20 cellular contexts compared by ENCODE assay signal in the genomic region with DNA sequence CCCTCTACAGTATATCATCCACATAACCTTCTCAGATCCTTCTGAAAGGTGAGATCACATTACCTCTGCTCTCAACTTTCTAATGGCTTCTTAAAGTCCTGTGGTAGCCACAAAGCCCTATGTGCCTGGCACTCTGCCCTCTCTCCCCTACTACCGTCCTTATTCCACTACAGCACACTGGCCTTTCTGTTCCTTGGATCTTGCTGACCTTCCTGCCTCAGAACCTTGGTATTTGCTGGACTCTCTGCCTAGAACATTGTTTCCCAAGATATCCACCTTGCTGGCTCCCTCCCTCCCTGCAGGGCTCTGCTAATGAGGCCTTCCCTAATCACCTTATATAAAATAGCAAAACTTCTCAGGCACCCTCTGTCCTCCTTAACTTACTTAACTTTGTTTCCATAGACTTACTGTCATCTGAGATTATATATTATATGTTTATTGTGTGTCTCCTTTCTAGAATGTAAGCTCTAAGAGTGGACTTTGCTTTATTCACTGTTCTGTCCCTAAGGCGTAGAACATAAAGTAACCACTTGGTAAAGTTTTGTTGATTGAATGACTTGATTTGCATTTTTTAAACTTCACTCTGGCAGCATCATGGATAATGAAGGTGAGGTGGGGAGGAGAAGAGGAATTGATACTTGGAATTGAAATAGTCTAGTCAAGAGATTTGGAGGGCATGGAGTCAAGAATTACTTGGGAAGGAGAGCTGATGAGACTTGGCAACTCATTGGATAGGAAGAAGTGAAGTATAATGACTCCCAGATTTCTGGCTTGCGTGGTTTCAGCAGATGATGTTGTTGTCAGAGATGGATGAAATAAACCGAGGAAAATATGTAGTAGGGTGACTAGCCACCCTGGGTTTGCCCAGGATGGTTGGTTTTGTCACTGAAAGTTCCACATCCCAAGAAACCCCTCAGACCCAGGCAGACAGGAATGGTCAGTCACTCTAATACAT. TPM values are rescaled to one million over a fixed set of nuclear protein-coding genes. Genes with fewer than 3 reads are reported as not detected.
A peak's percentile ranks its signal among the peaks of the same experiment; 100 is the strongest.
DNase-seq lines count a peak whose midpoint lies in the region; ATAC-seq and TF ChIP-seq lines count a peak whose summit lies in the region.
"Had no signal": no experiment of that assay in that cellular context is flagged by ENCODE, and none has a peak within 500 bp of the region (broad histone marks: within the 10 kb centered on the region; RNA-seq: fewer than 3 reads in every experiment).

No MANE protein-coding gene starts in this region.

- H3K9me3 Mint-ChIP-seq in activated CD8-positive, alpha-beta T cell treated with anti-CD3 and anti-CD28 coated beads for 36 hours: no peaks in the 10 kb centered on the region
- no peaks in the 10 kb centered on the region for H3K9me3 Mint-ChIP-seq in osteocyte (ENCODE audit: unreplicated experiment)
- H3K9me3 Mint-ChIP-seq: CD4-positive, CD25-positive, alpha-beta regulatory T cell; CD8-positive, alpha-beta T cell; GM23338; H9 had no signal

- no peak overlapping the region for H3K4me3 ChIP-seq in AG10803 (ENCODE audit: low read length)
- H3K4me3 ChIP-seq in fibroblast of mammary gland (ENCODE audit: control insufficient read depth, low read depth, low read length): no peak overlapping the region
- no peak overlapping the region for H3K4me3 ChIP-seq in mesenchymal stem cell (ENCODE audit: insufficient read depth in 1 of 2, low read depth in 1 of 2, low read length in 2 of 2)
- H3K4me3 ChIP-seq: A549, GM23338 had no signal

- H3K79me1 ChIP-seq in mesenchymal stem cell (replicated peaks; ENCODE audit: low read length, poor library complexity, severe bottlenecking): peaks cover 20% of the 10 kb centered on the region

- 96% methylated on average over 3 of the region's 4 CpGs for WGBS in mesenchymal stem cell

- H2BK12ac ChIP-seq in mesenchymal stem cell (ENCODE audit: low read length in 2 of 2): no peak overlapping the region

- peak overlapping the region; percentile 19 for H2BK15ac ChIP-seq in mesenchymal stem cell (ENCODE audit: low read depth, poor library complexity, severe bottlenecking)

- H3K4ac ChIP-seq in mesenchymal stem cell (ENCODE audit: low read depth in 1 of 2, low read length in 2 of 2): no peak overlapping the region

- ATAC-seq in sciatic nerve: peak; percentile 59
- ATAC-seq in activated CD8-positive, alpha-beta T cell treated with anti-CD3 and anti-CD28 coated beads for 36 hours: no peak
- ATAC-seq: A549; CD8-positive, alpha-beta T cell; GM23338; HCT116 had no signal

- no peak overlapping the region for H2BK5ac ChIP-seq in mesenchymal stem cell (ENCODE audit: low read depth, low read length, poor library complexity, severe bottlenecking)

- H3K27me3 Mint-ChIP-seq in activated CD8-positive, alpha-beta T cell treated with anti-CD3 and anti-CD28 coated beads for 36 hours: no peaks in the 10 kb centered on the region
- no peaks in the 10 kb centered on the region for H3K27me3 Mint-ChIP-seq in osteocyte (ENCODE audit: unreplicated experiment)
- H3K27me3 Mint-ChIP-seq: CD4-positive, CD25-positive, alpha-beta regulatory T cell had no signal

- no peak overlapping the region for H2AFZ ChIP-seq in mesenchymal stem cell (ENCODE audit: low read depth, low read length)
- H2AFZ ChIP-seq: GM23338 had no signal

- peak overlapping the region in 1 of 2 experiments; percentile 8 for H3K14ac ChIP-seq in mesenchymal stem cell (ENCODE audit: low read length in 2 of 2)

- no peak overlapping the region for H2AK5ac ChIP-seq in mesenchymal stem cell (ENCODE audit: low read length, severe bottlenecking)

- H3K36me3 Mint-ChIP-seq in activated CD8-positive, alpha-beta T cell treated with anti-CD3 and anti-CD28 coated beads for 36 hours (ENCODE audit: low read depth): peaks cover 24% of the 10 kb centered on the region
- H3K36me3 Mint-ChIP-seq in osteocyte (ENCODE audit: unreplicated experiment): peaks cover 6% of the 10 kb centered on the region

- POLR2A ChIA-PET in activated CD8-positive, alpha-beta T cell treated with anti-CD3 and anti-CD28 coated beads for 36 hours (lab: Charles Lee): interaction anchor here (0.6 kb wide), 1 partner anchor 42 kb away, joined by 3 read pairs; no protein-coding TSS in a partner anchor

- CTCF ChIA-PET in activated CD8-positive, alpha-beta T cell treated with anti-CD3 and anti-CD28 coated beads for 36 hours (lab: Charles Lee): interaction anchor here (0.8 to 2.1 kb wide), 2 partner anchors 12 to 150 kb away, joined by 3 to 6 read pairs; no protein-coding TSS in a partner anchor

- no peak overlapping the region for H3K23ac ChIP-seq in mesenchymal stem cell (ENCODE audit: low read length in 2 of 2)

- no peaks in the 10 kb centered on the region for H3K4me1 Mint-ChIP-seq in activated CD8-positive, alpha-beta T cell treated with anti-CD3 and anti-CD28 coated beads for 36 hours (ENCODE audit: low read depth)
- H3K4me1 Mint-ChIP-seq in osteocyte (ENCODE audit: unreplicated experiment): no peaks in the 10 kb centered on the region
- H3K4me1 Mint-ChIP-seq: GM23338, H9 had no signal

- no peaks in the 10 kb centered on the region for H3K9me3 ChIP-seq in mesenchymal stem cell (ENCODE audit: control insufficient read depth, low read length)
- H3K9me3 ChIP-seq: A549, Caco-2 had no signal

- no peaks in the 10 kb centered on the region for H3K27me3 ChIP-seq in mesenchymal stem cell (ENCODE audit: control insufficient read depth in 1 of 2, insufficient read depth in 1 of 2, low read length in 2 of 2)

- DNase-seq in AG10803 (ENCODE audit: low read depth): peak; percentile 52
- peak; percentile 24 for DNase-seq in fibroblast of mammary gland (ENCODE audit: low read depth)
- DNase-seq in mesenchymal stem cell: no peak
- no peak for DNase-seq in sciatic nerve (ENCODE audit: low spot score)
- DNase-seq in A172 (ENCODE audit: low spot score): no peak
- no peak for DNase-seq in activated CD8-positive, alpha-beta T cell treated with anti-CD3 and anti-CD28 coated beads for 36 hours
- DNase-seq in activated T-cell treated with anti-CD3 and anti-CD28 coated beads, Interleukin-2, amount 50 U/mL, for 48 hours: no peak
- no peak for DNase-seq in osteocyte (ENCODE audit: extremely low spot score, unreplicated experiment)
- DNase-seq: ACHN; Caco-2; CD4-positive, CD25-positive, alpha-beta regulatory T cell; CD8-positive, alpha-beta T cell; DMS153; DND-41; H9 had no signal

- no peaks in the 10 kb centered on the region for H3K4me1 ChIP-seq in mesenchymal stem cell (ENCODE audit: control insufficient read depth, insufficient read depth, low read depth, low read length)
- H3K4me1 ChIP-seq: A549, Caco-2 had no signal

- peaks cover 14 to 31% of the 10 kb centered on the region in 2 experiments for H3K36me3 ChIP-seq in mesenchymal stem cell (ENCODE audit: control insufficient read depth in 1 of 2, insufficient read depth in 2 of 2, low read depth in 1 of 2, low read length in 2 of 2)

- no peak overlapping the region for H3K4me3 Mint-ChIP-seq in activated CD8-positive, alpha-beta T cell treated with anti-CD3 and anti-CD28 coated beads for 36 hours
- no peak overlapping the region for H3K4me3 Mint-ChIP-seq in osteocyte (ENCODE audit: unreplicated experiment)
- H3K4me3 Mint-ChIP-seq: CD4-positive, CD25-positive, alpha-beta regulatory T cell; CD8-positive, alpha-beta T cell; GM23338; H9 had no signal

- no peak overlapping the region for H3K27ac Mint-ChIP-seq in activated CD8-positive, alpha-beta T cell treated with anti-CD3 and anti-CD28 coated beads for 36 hours
- no peak overlapping the region for H3K27ac Mint-ChIP-seq in osteocyte (ENCODE audit: unreplicated experiment)
- H3K27ac Mint-ChIP-seq: CD4-positive, CD25-positive, alpha-beta regulatory T cell; CD8-positive, alpha-beta T cell; GM23338; H9 had no signal

- H4K91ac ChIP-seq in mesenchymal stem cell (ENCODE audit: low read length): no peak overlapping the region

- H3K4me2 ChIP-seq in mesenchymal stem cell (ENCODE audit: low read length, poor library complexity, severe bottlenecking): no peak overlapping the region
- H3K4me2 ChIP-seq: A549, GM23338 had no signal

- no peak overlapping the region for H4K8ac ChIP-seq in mesenchymal stem cell (ENCODE audit: low read length)

- H3K27ac ChIP-seq in mesenchymal stem cell (ENCODE audit: low read length, poor library complexity, severe bottlenecking): no peak overlapping the region
- H3K27ac ChIP-seq: 22Rv1, A549, C4-2B had no signal

- no peak for TF ChIP-seq CTCF in AG10803 (conservative IDR thresholded peaks at IDR 0.05; ENCODE audit: low read length)
- no peak for TF ChIP-seq CTCF in fibroblast of mammary gland (conservative IDR thresholded peaks at IDR 0.05; ENCODE audit: control insufficient read depth, insufficient read depth, low read depth, low read length)
- TF ChIP-seq CTCF in activated CD8-positive, alpha-beta T cell treated with anti-CD3 and anti-CD28 coated beads for 36 hours (IDR thresholded peaks at IDR 0.05): no peak
- TF ChIP-seq CTCF in osteocyte (IDR thresholded peaks at IDR 0.05): no peak

- H2BK120ac ChIP-seq in mesenchymal stem cell (ENCODE audit: low read depth, low read length): no peak overlapping the region

- intact Hi-C loops in sciatic nerve (cut with DNase I): loop anchor here (10.0 kb wide), 1 partner anchor 132 kb away; a partner anchor contains a TSS
- intact Hi-C loops in activated CD8-positive, alpha-beta T cell treated with anti-CD3 and anti-CD28 coated beads for 36 hours (cut with micrococcal nuclease): no loop called here

- no peak overlapping the region for H3K18ac ChIP-seq in mesenchymal stem cell (ENCODE audit: low read depth in 1 of 2, low read length in 2 of 2)

- peak overlapping the region; percentile 15 for H3K9ac ChIP-seq in mesenchymal stem cell (ENCODE audit: low read length)

RNA-seq across cellular contexts. Expression of a gene that starts 10.5 kb away (rescaled TPM):
- 6.4 TPM for polyA plus RNA-seq in mesenchymal stem cell (2013, experiment 1 of 2)
- 6.1 TPM for polyA plus RNA-seq in mesenchymal stem cell (2013, experiment 2 of 2)
- total RNA-seq in sciatic nerve (15.9 TPM), osteocyte (12.8 and 16.2 TPM in 2 replicates)
- 28.7 and 41.1 TPM in 2 replicates for total RNA-seq in A172 (2014; rRNA removed; shearing (Covaris generic))
- total RNA-seq in activated CD8-positive, alpha-beta T cell treated with anti-CD3 and anti-CD28 coated beads for 36 hours: 10 to 100 TPM; 56.0 to 67.2 TPM

Comparison
In these comparisons a context has a peak if more than half of its experiments do, and no peak if none do; other contexts are left out.
1. DNase-seq: peak in AG10803 (single experiment) and fibroblast of mammary gland (single experiment); none in mesenchymal stem cell (single experiment), sciatic nerve (single experiment), A172 (single experiment), activated CD8-positive, alpha-beta T cell treated with anti-CD3 and anti-CD28 coated beads for 36 hours (single experiment), activated T-cell treated with anti-CD3 and anti-CD28 coated beads, Interleukin-2, amount 50 U/mL, for 48 hours (0 of 2) and osteocyte (single experiment).